8 cellular contexts compared by ENCODE assay signal in the genomic region with DNA sequence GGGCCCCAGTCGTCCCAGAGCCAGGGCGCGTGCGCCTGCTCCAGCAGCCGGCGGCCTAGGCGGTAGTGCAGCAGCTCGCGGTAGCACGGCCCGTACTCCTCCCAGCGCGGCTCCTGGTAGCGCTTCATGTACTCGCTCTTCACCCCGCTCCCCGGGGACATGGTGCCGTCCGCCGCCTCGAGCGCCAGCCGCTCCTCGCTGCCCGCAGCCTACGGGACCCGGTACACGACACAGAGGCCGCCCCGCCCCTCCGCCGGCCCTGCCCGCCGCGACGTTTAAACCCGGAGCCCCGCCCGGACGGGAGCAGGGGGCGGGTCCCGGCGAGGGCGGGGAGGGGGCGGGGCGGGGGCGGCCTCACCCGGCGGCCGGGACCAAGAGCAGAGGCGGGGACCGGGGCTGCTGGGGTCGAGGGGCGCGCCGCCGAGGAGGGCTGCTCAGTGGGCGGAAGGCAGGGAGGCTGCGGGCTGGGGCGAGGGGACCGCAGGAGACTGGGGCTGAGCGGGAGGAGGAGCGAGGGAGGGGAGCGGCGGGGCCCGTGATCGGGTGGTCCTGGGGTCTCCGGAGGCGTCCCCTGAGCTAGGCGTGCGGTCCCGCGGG. TPM values are rescaled to one million over a fixed set of nuclear protein-coding genes. Genes with fewer than 3 reads are reported as not detected.
DNase-seq lines count a peak whose midpoint lies in the region; ATAC-seq, FAIRE-seq and TF ChIP-seq lines count a peak whose summit lies in the region.

No MANE protein-coding gene starts in this region.

- FAIRE-seq in D721Med (lab: Jason Lieb, UNC) = no peak
- no peak for FAIRE-seq in HTR-8/SVneo (lab: Jason Lieb, UNC)

- peaks cover 31% of the 10 kb centered on the region for H3K79me2 ChIP-seq in OCI-LY3 (ENCODE audit: low read length)

- H3K4me3 ChIP-seq in OCI-LY3 (ENCODE audit: low read length) = peak overlapping the region; percentile 85
- H3K4me3 ChIP-seq in esophagus (ENCODE audit: low read depth in 1 of 2, low read length in 2 of 2) = peak overlapping the region; percentile 61 to 81
- peak overlapping the region; percentile 49 to 76 for H3K4me3 ChIP-seq in muscle layer of colon (ENCODE audit: low read depth in 1 of 2, low read length in 2 of 2)

- H3K27me3 ChIP-seq in OCI-LY3 (ENCODE audit: low read depth, low read length) (peaks cover 24% of the 10 kb centered on the region), esophagus (ENCODE audit: control insufficient read depth in 1 of 2, insufficient read depth in 2 of 2, low read length in 2 of 2) (no peaks in the 10 kb centered on the region), muscle layer of colon (ENCODE audit: control insufficient read depth in 1 of 2, insufficient read depth in 2 of 2, low read length in 2 of 2) (peaks cover 0 to 1% of the 10 kb centered on the region in 2 donors)

- ATAC-seq in GM21381 (IDR thresholded peaks at IDR 0.05; ENCODE audit: unreplicated experiment) = peak; percentile 64

- H4K20me1 ChIP-seq in OCI-LY3 (ENCODE audit: insufficient read depth, low read length) = peaks cover 8% of the 10 kb centered on the region

- H3K4me1 ChIP-seq in OCI-LY3 (ENCODE audit: low read length) (peaks cover 27% of the 10 kb centered on the region), esophagus (ENCODE audit: control insufficient read depth in 2 of 2, insufficient read depth in 2 of 2, low read length in 1 of 2) (no peaks in the 10 kb centered on the region), muscle layer of colon (ENCODE audit: insufficient read depth, low read length) (peaks cover 7% of the 10 kb centered on the region)

- 1% methylated on average over 59 to 73 of the region's 73 CpGs for WGBS in esophagus, 2 donors

- peak overlapping the region; percentile 45 for H3K27ac ChIP-seq in OCI-LY3 (ENCODE audit: low read length)
- H3K27ac ChIP-seq in esophagus (ENCODE audit: low read depth in 2 of 2, low read length in 1 of 2) = peak overlapping the region; percentile 91 to 95
- peak overlapping the region; percentile 82 for H3K27ac ChIP-seq in muscle layer of colon (ENCODE audit: low read depth, low read length)

- TF ChIP-seq CTCF in D721Med (IDR thresholded peaks at IDR 0.05; ENCODE audit: insufficient read depth, missing control alignments) (no peak), OCI-LY3 (IDR thresholded peaks at IDR 0.05; ENCODE audit: low read depth, low read length) (no peak)

- peak overlapping the region; percentile 82 for H3K4me2 ChIP-seq in OCI-LY3 (ENCODE audit: low read length)

- H3K9me3 ChIP-seq in OCI-LY3 (ENCODE audit: insufficient read depth, low read length) (no peaks in the 10 kb centered on the region), esophagus (ENCODE audit: control insufficient read depth in 2 of 2, insufficient read depth in 1 of 2, low read depth in 1 of 2, low read length in 1 of 2) (no peaks in the 10 kb centered on the region), muscle layer of colon (ENCODE audit: low read length) (no peaks in the 10 kb centered on the region)

- H3K36me3 ChIP-seq in OCI-LY3 (replicated peaks; ENCODE audit: low read depth, low read length) (peaks cover 4% of the 10 kb centered on the region), esophagus (ENCODE audit: control insufficient read depth in 2 of 2, insufficient read depth in 2 of 2, low read length in 1 of 2) (no peaks in the 10 kb centered on the region), muscle layer of colon (ENCODE audit: insufficient read depth, low read length) (no peaks in the 10 kb centered on the region)

- peak overlapping the region; percentile 82 for H2AFZ ChIP-seq in OCI-LY3 (ENCODE audit: low read depth, low read length)

- DNase-seq in D721Med (ENCODE audit: insufficient read length, low spot score) (peak; percentile 90), HTR-8/SVneo (ENCODE audit: insufficient read length, low spot score) (peak; percentile 76)
- peak; percentile 89 for DNase-seq in activated T-cell treated with anti-CD3 and anti-CD28 coated beads, Interleukin-2, amount 50 U/mL, for 1 hour
- DNase-seq in stimulated activated CD8-positive, alpha-beta memory T cell treated with anti-CD3 and anti-CD28 coated beads, Interleukin-7, amount 100 ng/mL, for 24 hours (ENCODE audit: low read depth) = peak; percentile 48

- H3K9ac ChIP-seq in OCI-LY3 (ENCODE audit: low read length) (peak overlapping the region; percentile 74), muscle layer of colon (ENCODE audit: low read length) (no peak overlapping the region)

RNA-seq across cellular contexts. Expression of a gene that starts 0.4 kb away (rescaled TPM):
- 1 to 10 TPM; 1.6 to 2.5 TPM for polyA plus RNA-seq in esophagus

Comparison
In these comparisons a context has a peak if more than half of its experiments do, and no peak if none do; other contexts are left out.
1. Peak in every context shown above with its lines: DNase-seq, ATAC-seq, H3K4me3 ChIP-seq and H3K27ac ChIP-seq.